Comparison of ENCODE assay signal across 16 cellular contexts in the genomic region with DNA sequence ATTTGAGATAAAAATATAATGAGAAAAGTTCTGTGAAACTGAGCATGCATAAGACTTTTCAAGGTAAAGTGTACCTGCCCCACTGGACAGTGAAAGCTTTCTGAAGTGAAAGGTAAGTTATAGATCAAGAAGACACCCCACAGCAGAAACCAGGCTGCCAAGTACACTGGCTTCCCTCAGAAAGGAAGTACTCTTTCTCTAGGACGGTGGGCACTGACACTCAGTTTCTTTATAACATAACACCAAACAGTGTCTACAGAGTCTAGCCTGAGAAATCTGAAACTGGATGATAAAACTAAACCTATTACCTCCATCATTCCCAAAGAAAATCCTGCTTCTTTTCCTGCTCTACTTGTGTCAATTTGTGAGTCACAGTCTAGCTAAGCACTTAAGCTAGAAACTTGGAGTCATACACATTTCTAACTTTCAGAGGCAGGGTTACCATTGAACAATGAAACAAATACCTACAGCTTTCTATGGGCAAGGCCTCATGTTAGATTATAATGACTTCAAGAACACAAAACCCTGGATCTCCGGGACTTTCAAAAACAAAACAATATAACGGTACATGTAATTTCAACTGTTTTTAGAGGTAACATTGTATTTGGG.
A peak's percentile ranks its signal among the peaks of the same experiment; 100 is the strongest.
DNase-seq lines count a peak whose midpoint lies in the region; ATAC-seq, FAIRE-seq and TF ChIP-seq lines count a peak whose summit lies in the region.
"Had no signal": no experiment of that assay in that cellular context is flagged by ENCODE, and none has a peak within 500 bp of the region (broad histone marks: within the 10 kb centered on the region; RNA-seq: fewer than 3 reads in every experiment).

No MANE protein-coding gene starts in this region.

- no peaks in the 10 kb centered on the region for H3K27me3 Mint-ChIP-seq in CD8-positive, alpha-beta T cell (ENCODE audit: low read depth)
- no peaks in the 10 kb centered on the region for H3K27me3 Mint-ChIP-seq in astrocyte (ENCODE audit: low read depth, unreplicated experiment)

- H3K79me2 ChIP-seq in KMS-11 (ENCODE audit: insufficient read depth, low read depth), result no peaks in the 10 kb centered on the region
- no peaks in the 10 kb centered on the region for H3K79me2 ChIP-seq in astrocyte (ENCODE audit: insufficient read depth, low read length)

- peaks cover 27% of the 10 kb centered on the region for H3K36me3 Mint-ChIP-seq in CD8-positive, alpha-beta T cell
- peaks cover 19% of the 10 kb centered on the region for H3K36me3 Mint-ChIP-seq in astrocyte (ENCODE audit: low read depth, unreplicated experiment)

- CTCF ChIA-PET in CD8-positive, alpha-beta T cell (lab: Charles Lee), result interaction anchor here (0.9 kb wide), 1 partner anchor 1034 kb away, joined by 3 read pairs; no protein-coding TSS in a partner anchor

- FAIRE-seq in GM19239 (lab: Jason Lieb, UNC) (peak; percentile 73), astrocyte (lab: Jason Lieb, UNC) (no peak)
- FAIRE-seq: colon, H1 had no signal

- no peak for DNase-seq in CD8-positive, alpha-beta T cell
- DNase-seq in GM19239 (ENCODE audit: insufficient read length, low spot score), result no peak
- peak; percentile 8 for DNase-seq in astrocyte (ENCODE audit: low read depth)
- DNase-seq in left ventricle myocardium inferior, result no peak
- DNase-seq in AG20443 (ENCODE audit: low spot score), result no peak
- no peak for DNase-seq in H7
- DNase-seq: left colon, NCI-H1105, NCI-H524 treated with DMSO at 0.1 percent for 48 hours, nucleus accumbens, spleen had no signal

- POLR2A ChIA-PET in CD8-positive, alpha-beta T cell (lab: Charles Lee), result interaction anchor here (0.6 kb wide), 1 partner anchor 19 kb away, joined by 3 read pairs; no protein-coding TSS in a partner anchor

- peak overlapping the region; percentile 95 for H3K4me2 ChIP-seq in KMS-11
- H3K4me2 ChIP-seq in astrocyte (ENCODE audit: low read length), result no peak overlapping the region

- peak overlapping the region; percentile 77 for H3K4me3 Mint-ChIP-seq in CD8-positive, alpha-beta T cell
- H3K4me3 Mint-ChIP-seq in astrocyte (ENCODE audit: unreplicated experiment), result no peak overlapping the region

- no peaks in the 10 kb centered on the region for H3K27me3 ChIP-seq in CD8-positive, alpha-beta T cell (ENCODE audit: insufficient read depth, low read length)
- H3K27me3 ChIP-seq in KMS-11 (ENCODE audit: insufficient read depth, low read depth), result no peaks in the 10 kb centered on the region
- H3K27me3 ChIP-seq in astrocyte (ENCODE audit: insufficient read depth, low read length), result no peaks in the 10 kb centered on the region
- no peaks in the 10 kb centered on the region for H3K27me3 ChIP-seq in left ventricle myocardium inferior (ENCODE audit: low read depth)
- no peaks in the 10 kb centered on the region for H3K27me3 ChIP-seq in H7 (ENCODE audit: control insufficient read depth, insufficient read depth, low read length)
- H3K27me3 ChIP-seq: spleen had no signal

- no peak overlapping the region for H3K27ac ChIP-seq in CD8-positive, alpha-beta T cell (ENCODE audit: low read depth, low read length)
- H3K27ac ChIP-seq in KMS-11, result peak overlapping the region; percentile 28; the same call in 1 of the 2 replicates
- H3K27ac ChIP-seq in astrocyte (ENCODE audit: low read depth, low read length), result no peak overlapping the region
- no peak overlapping the region for H3K27ac ChIP-seq in left ventricle myocardium inferior (replicated peaks)
- H3K27ac ChIP-seq: C4-2B had no signal

- H3K4me1 ChIP-seq in CD8-positive, alpha-beta T cell (ENCODE audit: insufficient read depth, low read length), result peaks cover 24% of the 10 kb centered on the region
- H3K4me1 ChIP-seq in KMS-11 (ENCODE audit: low read depth, poor library complexity, severe bottlenecking) (peaks cover 39% of the 10 kb centered on the region), astrocyte (ENCODE audit: insufficient read depth, low read length) (no peaks in the 10 kb centered on the region), left ventricle myocardium inferior (no peaks in the 10 kb centered on the region)

- intact Hi-C loops in CD8-positive, alpha-beta T cell (cut with DNase I, micrococcal nuclease), result loop anchor here in 1 of 2 experiments (5.0 kb wide), 1 partner anchor 65 kb away; no protein-coding TSS in a partner anchor
- intact Hi-C loops in left ventricle myocardium inferior (cut with micrococcal nuclease), result no loop called here

- H3K27ac Mint-ChIP-seq in CD8-positive, alpha-beta T cell, result no peak overlapping the region
- H3K27ac Mint-ChIP-seq in astrocyte (ENCODE audit: unreplicated experiment), result no peak overlapping the region

- peaks cover 31% of the 10 kb centered on the region for H3K4me1 Mint-ChIP-seq in CD8-positive, alpha-beta T cell (ENCODE audit: low read depth)
- peaks cover 9% of the 10 kb centered on the region for H3K4me1 Mint-ChIP-seq in astrocyte (ENCODE audit: low read depth, unreplicated experiment)

- H3K9me3 Mint-ChIP-seq in CD8-positive, alpha-beta T cell, result peaks cover 4% of the 10 kb centered on the region
- H3K9me3 Mint-ChIP-seq in astrocyte (ENCODE audit: unreplicated experiment), result no peaks in the 10 kb centered on the region

- ATAC-seq in CD8-positive, alpha-beta T cell, result no peak
- ATAC-seq in GM19467 (IDR thresholded peaks at IDR 0.05; ENCODE audit: unreplicated experiment), result no peak
- ATAC-seq: left colon had no signal

- no peaks in the 10 kb centered on the region for H3K9me3 ChIP-seq in CD8-positive, alpha-beta T cell (ENCODE audit: low read length)
- H3K9me3 ChIP-seq in astrocyte (ENCODE audit: insufficient read depth, low read depth, low read length) (no peaks in the 10 kb centered on the region), left ventricle myocardium inferior (replicated peaks) (no peaks in the 10 kb centered on the region)

- H2AFZ ChIP-seq in KMS-11 (ENCODE audit: low read depth) (no peak overlapping the region), astrocyte (ENCODE audit: low read depth, low read length) (no peak overlapping the region)

- H3K36me3 ChIP-seq in CD8-positive, alpha-beta T cell (ENCODE audit: insufficient read depth, low read length), result no peaks in the 10 kb centered on the region
- H3K36me3 ChIP-seq in KMS-11 (ENCODE audit: insufficient read depth) (no peaks in the 10 kb centered on the region), astrocyte (ENCODE audit: insufficient read depth, low read length) (peaks cover 10% of the 10 kb centered on the region), left ventricle myocardium inferior (peaks cover 84% of the 10 kb centered on the region), H7 (replicated peaks; ENCODE audit: control insufficient read depth, insufficient read depth, low read length) (no peaks in the 10 kb centered on the region)

- no peak for TF ChIP-seq CTCF in CD8-positive, alpha-beta T cell (IDR thresholded peaks at IDR 0.05)
- TF ChIP-seq CTCF in KMS-11 (conservative IDR thresholded peaks at IDR 0.05; ENCODE audit: low read depth, low read length) (no peak), astrocyte (IDR thresholded peaks at IDR 0.05; ENCODE audit: insufficient read depth, low read depth, low read length) (no peak), left ventricle myocardium inferior (IDR thresholded peaks at IDR 0.05; ENCODE audit: borderline replicate concordance) (no peak)

- H3K4me3 ChIP-seq in CD8-positive, alpha-beta T cell (ENCODE audit: low read depth, low read length), result peak overlapping the region; percentile 32
- H3K4me3 ChIP-seq in KMS-11 (IDR thresholded peaks at IDR 0.05; ENCODE audit: insufficient read depth, low read depth, low read length) (no peak overlapping the region), astrocyte (ENCODE audit: insufficient read depth, low read depth, low read length) (no peak overlapping the region), left ventricle myocardium inferior (no peak overlapping the region), H7 (ENCODE audit: insufficient read depth, low read depth, low read length) (no peak overlapping the region)

- no peaks in the 10 kb centered on the region for H4K20me1 ChIP-seq in KMS-11 (ENCODE audit: insufficient read depth)
- H4K20me1 ChIP-seq in astrocyte (ENCODE audit: insufficient read depth, low read length), result no peaks in the 10 kb centered on the region

- no peak overlapping the region for H3K9ac ChIP-seq in KMS-11
- no peak overlapping the region for H3K9ac ChIP-seq in astrocyte (ENCODE audit: low read length)
